Comparison of ENCODE assay signal across 1 cellular context in genomic region chr1:245458234-245458633, GRCh38.
TF ChIP-seq lines count a peak whose summit lies in the region.

No MANE protein-coding gene starts in this region.

TF ChIP-seq in HepG2, 621 proteins besides CTCF, POLR2A, EP300 and RAD21 (continued from another document):
- no peak for TF ChIP-seq ZNF646 (CRISPR knock-in tag; IDR thresholded peaks at IDR 0.05)
- peak; percentile 68 for TF ChIP-seq HNF4A (CRISPR knock-in tag; IDR thresholded peaks at IDR 0.05)
- no peak for TF ChIP-seq MAFG (CRISPR knock-in tag; IDR thresholded peaks at IDR 0.05)
- no peak for TF ChIP-seq GRHL1 (CRISPR knock-in tag; conservative IDR thresholded peaks at IDR 0.05)
- TF ChIP-seq, protein P1, sequence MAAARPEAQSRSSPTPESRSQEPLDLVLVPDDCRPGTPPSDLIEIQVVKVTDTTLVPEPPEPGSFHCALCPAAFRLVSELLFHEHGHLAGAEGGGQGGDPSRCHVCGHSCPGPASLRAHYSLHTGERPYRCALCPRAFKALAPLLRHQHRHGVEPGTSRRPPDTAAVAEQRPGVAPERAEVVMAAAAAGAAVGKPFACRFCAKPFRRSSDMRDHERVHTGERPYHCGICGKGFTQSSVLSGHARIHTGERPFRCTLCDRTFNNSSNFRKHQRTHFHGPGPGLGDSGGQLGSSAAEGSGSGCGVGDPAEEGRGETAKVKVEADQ (CRISPR knock-in tag; IDR thresholded peaks at IDR 0.05; ENCODE audit: borderline replicate concordance) = no peak
- peak; percentile 52; the same call in 1 of the 2 replicates for TF ChIP-seq HNF4G (IDR thresholded peaks at IDR 0.05; ENCODE audit: borderline replicate concordance, low read depth, low read length)
- no peak for TF ChIP-seq HNF4G (CRISPR knock-in tag; IDR thresholded peaks at IDR 0.05; ENCODE audit: borderline replicate concordance, low read depth)
- no peak for TF ChIP-seq ZNF280B (CRISPR knock-in tag; IDR thresholded peaks at IDR 0.05; ENCODE audit: borderline replicate concordance)
- TF ChIP-seq PPARG (CRISPR knock-in tag; conservative IDR thresholded peaks at IDR 0.05) = no peak
- TF ChIP-seq ZNF207 (IDR thresholded peaks at IDR 0.05; ENCODE audit: borderline replicate concordance) = no peak
- no peak for TF ChIP-seq ZNF260 (CRISPR knock-in tag; IDR thresholded peaks at IDR 0.05; ENCODE audit: borderline replicate concordance, low read depth)
- TF ChIP-seq FOXP1 (IDR thresholded peaks at IDR 0.05) = no peak
- TF ChIP-seq FOXP1 (CRISPR knock-in tag; IDR thresholded peaks at IDR 0.05) = no peak
- TF ChIP-seq TEAD3 (CRISPR knock-in tag; optimal IDR thresholded peaks at IDR 0.05; ENCODE audit: borderline replicate concordance) = no peak
- TF ChIP-seq SP5 (CRISPR knock-in tag; IDR thresholded peaks at IDR 0.05; ENCODE audit: borderline replicate concordance, low read depth) = no peak
- no peak for TF ChIP-seq ZNF83 (CRISPR knock-in tag; IDR thresholded peaks at IDR 0.05; ENCODE audit: borderline replicate concordance)
